8 cellular contexts compared by ENCODE assay signal in genomic region chr11:74988541-74989268, GRCh38. TPM values are rescaled to one million over a fixed set of nuclear protein-coding genes. Genes with fewer than 3 reads are reported as not detected.
DNase-seq lines count a peak whose midpoint lies in the region; ATAC-seq, FAIRE-seq and TF ChIP-seq lines count a peak whose summit lies in the region.

NEU3 (plus strand) TSS chr11:74988933; CDS start chr11:74989061, 128 bp downstream.

- dilution Hi-C loops in keratinocyte (cut with MboI; ENCODE audit: extremely low pct_ligation_motif_present, low sequenced_read_pairs) = no loop called here

- peak within 1 kb of the TSS; percentile 83 for H2AFZ ChIP-seq in keratinocyte (ENCODE audit: control insufficient read depth, low read length)

- H3K4me1 ChIP-seq in keratinocyte (ENCODE audit: control insufficient read depth, extremely low read depth, insufficient read depth, low read length) = peaks cover 21% of the 10 kb centered on the region

- H4K20me1 ChIP-seq in keratinocyte (ENCODE audit: control insufficient read depth, extremely low read depth, insufficient read depth, low read length) = no peaks in the 10 kb centered on the region

- H3K79me2 ChIP-seq in keratinocyte (ENCODE audit: control insufficient read depth, insufficient read depth, low read length) = peaks cover 19% of the 10 kb centered on the region

- H3K36me3 ChIP-seq in keratinocyte (ENCODE audit: control insufficient read depth in 2 of 2, extremely low read depth in 1 of 2, insufficient read depth in 2 of 2, low read length in 2 of 2) = peaks cover 0 to 4% of the 10 kb centered on the region in 2 experiments

- no peaks in the 10 kb centered on the region for H3K9me3 ChIP-seq in keratinocyte (ENCODE audit: control insufficient read depth, low read depth, low read length)

- peak within 1 kb of the TSS; percentile 75 for H3K27ac ChIP-seq in keratinocyte (ENCODE audit: control insufficient read depth, insufficient read depth, low read length)

- TF ChIP-seq CTCF in AG09309 (IDR thresholded peaks at IDR 0.05; ENCODE audit: control insufficient read depth, insufficient read depth, low read depth, low read length, missing control alignments) (no peak), keratinocyte (optimal IDR thresholded peaks at IDR 0.05 in 1 of 3, IDR thresholded peaks at IDR 0.05 in 1 of 3, conservative IDR thresholded peaks at IDR 0.05 in 1 of 3; ENCODE audit: extremely low read depth in 1 of 3, insufficient read depth in 2 of 3, low read length in 3 of 3) (no peak)

- H3K9ac ChIP-seq in keratinocyte (ENCODE audit: control insufficient read depth, extremely low read depth, insufficient read depth, low read length) = peak within 1 kb of the TSS; percentile 80

- H3K4me2 ChIP-seq in keratinocyte (ENCODE audit: control insufficient read depth, extremely low read depth, insufficient read depth, low read depth, low read length) = peak within 1 kb of the TSS; percentile 99

- DNase-seq in AG09309 (ENCODE audit: low read depth) (peak; percentile 18), NCI-H2227 treated with DMSO at 0.1 percent for 48 hours (lab: John Stamatoyannopoulos, UW) (peak; percentile 89), keratinocyte (ENCODE audit: low read depth, low spot score) (peak; percentile 21)
- peak; percentile 61 to 77 (median 66) for DNase-seq in activated CD4-positive, CD25-positive, alpha-beta regulatory T cell (lab: John Stamatoyannopoulos, UW)
- DNase-seq in central memory CD4-positive, alpha-beta T cell = peak; percentile 73
- DNase-seq in stimulated activated CD4-positive, alpha-beta T cell treated with anti-CD3 and anti-CD28 coated beads, Interleukin-15, amount 100 ng/mL, for 24 hours = peak; percentile 92

- no peaks in the 10 kb centered on the region for H3K27me3 ChIP-seq in keratinocyte (ENCODE audit: control insufficient read depth, extremely low read depth, insufficient read depth, low read length)

- FAIRE-seq in keratinocyte (lab: Jason Lieb, UNC) = peak; percentile 41

- H3K4me3 ChIP-seq in AG09309 (ENCODE audit: control insufficient read depth, low read depth, low read length) = peak within 1 kb of the TSS; percentile 58
- H3K4me3 ChIP-seq in keratinocyte (ENCODE audit: control insufficient read depth in 2 of 3, extremely low read depth in 1 of 3, insufficient read depth in 2 of 3, low read depth in 1 of 3, low read length in 3 of 3) = peak within 1 kb of the TSS; percentile 74 to 85 (median 84)

- ATAC-seq in GM18909 (IDR thresholded peaks at IDR 0.05; ENCODE audit: poor library complexity, unreplicated experiment) (peak; percentile 85), HG03175 (IDR thresholded peaks at IDR 0.05; ENCODE audit: unreplicated experiment) (peak; percentile 86)

- H3K9me1 ChIP-seq in keratinocyte (ENCODE audit: control insufficient read depth, extremely low read depth, insufficient read depth, low read length) = no peaks in the 10 kb centered on the region

RNA-seq across cellular contexts. Expression of gene NEU3, which starts in this region (rescaled TPM):
- 7.1 to 10.2 TPM (median 8.2 TPM) in 3 replicates for polyA plus RNA-seq in keratinocyte
- polyA plus RNA-seq in keratinocyte (2011; ENCODE audit: low read depth) = 5.6 TPM
- 4.4 and 5.7 TPM in 2 replicates for polyA plus RNA-seq in keratinocyte (2011; cell fraction: cytosol; rRNA removed)
- polyA plus RNA-seq in keratinocyte (2011; cell fraction: nucleus; rRNA removed) = 19.7 and 19.9 TPM in 2 replicates
- polyA plus RNA-seq in keratinocyte (2012; ENCODE audit: low replicate concordance) = 3.1 and 4.9 TPM in 2 replicates
- 11.8 to 21.3 TPM (median 21.2 TPM) in 3 replicates for polyA minus RNA-seq in keratinocyte
- polyA minus RNA-seq in keratinocyte (2011; cell fraction: cytosol; rRNA and poly(A)+ RNA removed) = 16.1 TPM
- polyA minus RNA-seq in keratinocyte (2011; cell fraction: nucleus; rRNA and poly(A)+ RNA removed) = 21.2 and 24.8 TPM in 2 replicates

Comparison
In these comparisons a context has a peak if more than half of its experiments do, and no peak if none do; other contexts are left out.
1. Peak in every context shown above with its lines: DNase-seq, ATAC-seq, H3K4me3 ChIP-seq and H3K27ac ChIP-seq.
2. DNase-seq: peak in every context shown above with its lines; median percentile 92 in stimulated activated CD4-positive, alpha-beta T cell treated with anti-CD3 and anti-CD28 coated beads, Interleukin-15, amount 100 ng/mL, for 24 hours; 89 in NCI-H2227 treated with DMSO at 0.1 percent for 48 hours; 73 in central memory CD4-positive, alpha-beta T cell; 66 in activated CD4-positive, CD25-positive, alpha-beta regulatory T cell; 21 in keratinocyte; 18 in AG09309.